11 cellular contexts compared by ENCODE assay signal in genomic region chr12:50647479-50647878, GRCh38.
DNase-seq lines count a peak whose midpoint lies in the region; ATAC-seq lines count a peak whose summit lies in the region.
"Had no signal": no experiment of that assay in that cellular context is flagged by ENCODE, and none has a peak within 500 bp of the region (broad histone marks: within the 10 kb centered on the region; RNA-seq: fewer than 3 reads in every experiment).

No MANE protein-coding gene starts in this region.

- ATAC-seq in GM21515 (IDR thresholded peaks at IDR 0.05; ENCODE audit: unreplicated experiment): no peak
- no peak for ATAC-seq in GM18519 (IDR thresholded peaks at IDR 0.05; ENCODE audit: low FRiP score, unreplicated experiment)

- DNase-seq in ELR (ENCODE audit: low read depth) (peak; percentile 46), NCI-H69 (lab: John Stamatoyannopoulos, UW) (peak; percentile 19), dermis blood vessel endothelial cell (peak; percentile 22), non-pigmented ciliary epithelial cell (ENCODE audit: low read depth) (peak; percentile 52), activated gamma-delta T cell treated with Interleukin-2 at 50 U/mL for 16 hours (no peak)
- no peak for DNase-seq in stimulated activated CD4-positive, alpha-beta T cell treated with anti-CD3 and anti-CD28 coated beads, Interleukin-4, amount 100 ng/mL, for 24 hours
- DNase-seq: mesenchymal stem cell; sigmoid colon; stimulated activated CD4-positive, alpha-beta T cell treated with anti-CD3 and anti-CD28 coated beads, Interleukin-4, amount 100 ng/mL, for 4 hours had no signal

Comparison
In these comparisons a context has a peak if more than half of its experiments do, and no peak if none do; other contexts are left out.
1. DNase-seq: peak in ELR (single experiment), NCI-H69 (single experiment), dermis blood vessel endothelial cell (single experiment) and non-pigmented ciliary epithelial cell (single experiment); none in stimulated activated CD4-positive, alpha-beta T cell treated with anti-CD3 and anti-CD28 coated beads, Interleukin-4, amount 100 ng/mL, for 24 hours (single experiment) and activated gamma-delta T cell treated with Interleukin-2 at 50 U/mL for 16 hours (single experiment).